8 cellular contexts compared by ENCODE assay signal in the genomic region with DNA sequence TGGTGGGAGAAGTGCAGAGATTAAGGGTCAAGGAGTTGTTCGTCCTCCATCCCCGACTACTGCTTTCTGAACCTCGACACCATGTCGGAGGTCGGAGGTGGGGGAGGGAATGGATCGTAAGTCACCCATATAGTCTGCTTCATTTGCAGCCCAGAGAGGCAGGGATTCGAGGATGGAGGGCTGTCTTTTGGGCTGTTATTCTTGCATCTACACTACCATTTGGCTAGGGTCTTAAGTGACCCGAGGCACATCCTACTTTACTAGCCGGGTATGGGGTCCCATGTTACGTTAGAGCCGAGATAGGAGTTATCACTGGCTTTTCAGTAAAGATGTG. TPM values are rescaled to one million over a fixed set of nuclear protein-coding genes. Genes with fewer than 3 reads are reported as not detected.
DNase-seq lines count a peak whose midpoint lies in the region; FAIRE-seq and TF ChIP-seq lines count a peak whose summit lies in the region.

No MANE protein-coding gene starts in this region.

- peaks cover 26% of the 10 kb centered on the region for H3F3A ChIP-seq in PC-9 (ENCODE audit: insufficient read depth, low read depth)

- H3K36me3 ChIP-seq in ES-I3 (ENCODE audit: insufficient read depth, low read length) = no peaks in the 10 kb centered on the region
- peaks cover 16% of the 10 kb centered on the region for H3K36me3 ChIP-seq in PC-9 (ENCODE audit: low read depth)
- H3K36me3 ChIP-seq in esophagus muscularis mucosa = peaks cover 5 to 64% (median 44%) of the 10 kb centered on the region in 4 donors
- H3K36me3 ChIP-seq in parathyroid adenoma (ENCODE audit: control insufficient read depth, insufficient read depth, low read length) = no peaks in the 10 kb centered on the region

- peak overlapping the region; percentile 38; the same call in 1 of the 2 replicates for H3K27ac ChIP-seq in PC-9
- peak overlapping the region; percentile 87 to 90 (median 88) for H3K27ac ChIP-seq in esophagus muscularis mucosa (replicated peaks in 1 of 4)
- H3K27ac ChIP-seq in parathyroid adenoma = peak overlapping the region; percentile 91

- H4K20me1 ChIP-seq in PC-9 (ENCODE audit: insufficient read depth) = no peaks in the 10 kb centered on the region

- no peak for TF ChIP-seq EP300 in esophagus muscularis mucosa (IDR thresholded peaks at IDR 0.05)

- intact Hi-C loops in PC-9 (cut with micrococcal nuclease; ENCODE audit: unreplicated experiment) = no loop called here
- intact Hi-C loops in esophagus muscularis mucosa (cut with DNase I) = no loop called here

- POLR2A ChIA-PET in PC-9 (lab: Charles Lee; ENCODE audit: unreplicated experiment) = no interaction called here

- H3K79me2 ChIP-seq in PC-9 (ENCODE audit: low read depth) (peaks cover 26% of the 10 kb centered on the region), parathyroid adenoma (peaks cover 4% of the 10 kb centered on the region)

- H3K9me2 ChIP-seq in PC-9 (ENCODE audit: insufficient read depth) = no peaks in the 10 kb centered on the region

- no TSS peak for BruUV-seq in PC-9 (replicated peaks; lab: Mats Ljungman, UMichigan)

- H3K4me1 ChIP-seq in ES-I3 (ENCODE audit: insufficient read depth, low read length) = no peaks in the 10 kb centered on the region
- peaks cover 17% of the 10 kb centered on the region for H3K4me1 ChIP-seq in PC-9 (replicated peaks; ENCODE audit: insufficient read depth)
- H3K4me1 ChIP-seq in esophagus muscularis mucosa = peaks cover 29 to 52% (median 42%) of the 10 kb centered on the region in 4 donors
- H3K4me1 ChIP-seq in parathyroid adenoma = no peaks in the 10 kb centered on the region

- H2AFZ ChIP-seq in PC-9 (peak overlapping the region; percentile 77), parathyroid adenoma (peak overlapping the region; percentile 87)

- H3K9ac ChIP-seq in ES-I3 (ENCODE audit: low read depth, low read length) = peak overlapping the region; percentile 57
- H3K9ac ChIP-seq in parathyroid adenoma = peak overlapping the region; percentile 37

- H3K9me3 ChIP-seq in ES-I3 (ENCODE audit: control insufficient read depth, insufficient read depth, low read length) (no peaks in the 10 kb centered on the region), PC-9 (ENCODE audit: insufficient read depth, low read depth) (no peaks in the 10 kb centered on the region), esophagus muscularis mucosa (no peaks in the 10 kb centered on the region), parathyroid adenoma (ENCODE audit: control insufficient read depth, low read length) (no peaks in the 10 kb centered on the region)

- DNase-seq in PC-9 = no peak
- DNase-seq in esophagus muscularis mucosa (ENCODE audit: extremely low spot score) = no peak
- DNase-seq in D721Med (ENCODE audit: insufficient read length, low spot score) = no peak
- DNase-seq in NCI-H345 (lab: John Stamatoyannopoulos, UW) = no peak
- DNase-seq in SW 1271 (lab: John Stamatoyannopoulos, UW) = no peak
- DNase-seq in stimulated activated CD8-positive, alpha-beta memory T cell treated with anti-CD3 and anti-CD28 coated beads, Interleukin-4, amount 100 ng/mL, for 48 hours = no peak

- FAIRE-seq in D721Med (lab: Jason Lieb, UNC) = no peak

- CTCF ChIA-PET in PC-9 (lab: Charles Lee) = no interaction called here

- TF ChIP-seq POLR2A in esophagus muscularis mucosa (IDR thresholded peaks at IDR 0.05; ENCODE audit: low read depth) = no peak

- H3K27me3 ChIP-seq in PC-9 (ENCODE audit: insufficient read depth, low read depth) (no peaks in the 10 kb centered on the region), esophagus muscularis mucosa (no peaks in the 10 kb centered on the region), parathyroid adenoma (ENCODE audit: control insufficient read depth, insufficient read depth, low read length) (no peaks in the 10 kb centered on the region)

- peak overlapping the region; percentile 91 for H3K4me2 ChIP-seq in PC-9
- peak overlapping the region; percentile 69 for H3K4me2 ChIP-seq in parathyroid adenoma (ENCODE audit: low read length)

- 0% methylated on average over 8 of the region's 11 CpGs for WGBS in esophagus muscularis mucosa

- H3K4me3 ChIP-seq in PC-9 (peak overlapping the region; percentile 94), esophagus muscularis mucosa (peak overlapping the region; percentile 81 to 88 (median 86)), parathyroid adenoma (ENCODE audit: low read depth, low read length) (peak overlapping the region; percentile 94)

- TF ChIP-seq CTCF in PC-9 (conservative IDR thresholded peaks at IDR 0.05) = no peak
- TF ChIP-seq CTCF in esophagus muscularis mucosa (IDR thresholded peaks at IDR 0.05) = no peak
- no peak for TF ChIP-seq CTCF in parathyroid adenoma (IDR thresholded peaks at IDR 0.05)
- TF ChIP-seq CTCF in D721Med (IDR thresholded peaks at IDR 0.05; ENCODE audit: insufficient read depth, missing control alignments) = no peak

RNA-seq across cellular contexts. Expression of a gene that starts 0.6 kb away (rescaled TPM):
- total RNA-seq in PC-9 (2021) (32.3 and 34.8 TPM in 2 replicates), esophagus muscularis mucosa (10 to 100 TPM; 13.3 to 25.3 (median 16.3) TPM)

RNA-seq across cellular contexts. Expression of a gene that starts 6.1 kb away (rescaled TPM):
- total RNA-seq in PC-9 (2021) = 74.2 and 74.9 TPM in 2 replicates
- 10 to 100 TPM; 62.8 to 86.1 (median 71.6) TPM for total RNA-seq in esophagus muscularis mucosa

RNA-seq across cellular contexts. Expression of a gene that starts 6.3 kb away (rescaled TPM):
- total RNA-seq in PC-9 (2021) (23.1 and 26.4 TPM in 2 replicates), esophagus muscularis mucosa (10 to 100 TPM; 12.8 to 22.1 (median 15.8) TPM)

RNA-seq across cellular contexts. Expression of a gene that starts 17.4 kb away (rescaled TPM):
- total RNA-seq in PC-9 (2021) (35.5 and 47.8 TPM in 2 replicates), esophagus muscularis mucosa (10 to 100 TPM; 14.1 to 26.5 (median 21.8) TPM)

RNA-seq across cellular contexts. Expression of a gene that starts 27.4 kb away (rescaled TPM):
- 26.7 and 29.8 TPM in 2 replicates for total RNA-seq in PC-9 (2021)
- 10 to 100 TPM; 37.0 to 82.5 (median 47.7) TPM for total RNA-seq in esophagus muscularis mucosa

Comparison
In these comparisons a context has a peak if more than half of its experiments do, and no peak if none do; other contexts are left out.
1. H3K27ac ChIP-seq: peak in every context shown above with its lines; median percentile 91 in parathyroid adenoma; 88 in esophagus muscularis mucosa; 38 in PC-9.